10 cellular contexts compared by ENCODE assay signal in genomic region chr6:42099340-42100028, GRCh38. TPM values are rescaled to one million over a fixed set of nuclear protein-coding genes. Genes with fewer than 3 reads are reported as not detected.
DNase-seq lines count a peak whose midpoint lies in the region; ATAC-seq and TF ChIP-seq lines count a peak whose summit lies in the region.
"Had no signal": no experiment of that assay in that cellular context is flagged by ENCODE, and none has a peak within 500 bp of the region (broad histone marks: within the 10 kb centered on the region; RNA-seq: fewer than 3 reads in every experiment).

No MANE protein-coding gene starts in this region.

- CTCF ChIA-PET in activated naive CD4-positive, alpha-beta T cell treated with anti-CD3 and anti-CD28 coated beads, Interleukin-2, amount 10 ng/mL, durations not matched to agents 7 days and 5 days (lab: Charles Lee), result interaction anchor here (0.6 kb wide), 1 partner anchor 29 kb away, joined by 3 read pairs; no protein-coding TSS in a partner anchor

- H3K27me3 Mint-ChIP-seq in activated naive CD4-positive, alpha-beta T cell treated with anti-CD3 and anti-CD28 coated beads, Interleukin-2, amount 10 ng/mL, durations not matched to agents 7 days and 5 days, result peaks cover 25% of the 10 kb centered on the region
- no peaks in the 10 kb centered on the region for H3K27me3 Mint-ChIP-seq in activated T-cell treated with anti-CD3 and anti-CD28 coated beads, Interleukin-2, amount 50 U/mL, for 72 hours (ENCODE audit: low read depth)
- H3K27me3 Mint-ChIP-seq in glutamatergic neuron (ENCODE audit: unreplicated experiment), result peaks cover 6% of the 10 kb centered on the region

- WGBS in tibial nerve, 2 donors, result 37 to 45% methylated on average over 12 to 13 of the region's 13 CpGs

- TF ChIP-seq EP300 in tibial nerve (IDR thresholded peaks at IDR 0.05), result no peak

- H3K4me3 ChIP-seq in left lung (no peak overlapping the region), tibial nerve (no peak overlapping the region)

- H3K9me3 ChIP-seq in left lung (no peaks in the 10 kb centered on the region), tibial nerve (no peaks in the 10 kb centered on the region)

- intact Hi-C loops in left lung (cut with DNase I), result no loop called here

- H3K4me1 ChIP-seq in left lung (peaks cover 30 to 39% of the 10 kb centered on the region in 2 donors), tibial nerve (peaks cover 0 to 29% (median under 1%) of the 10 kb centered on the region in 4 donors)

- ATAC-seq in activated naive CD4-positive, alpha-beta T cell treated with anti-CD3 and anti-CD28 coated beads, Interleukin-2, amount 50 U/mL, for 72 hours, result peak; percentile 30 to 74
- peak; percentile 61 to 73 for ATAC-seq in activated T-cell treated with anti-CD3 and anti-CD28 coated beads, Interleukin-2, amount 50 U/mL, for 72 hours (replicated peaks in 1 of 2)
- ATAC-seq in left lung, result peak; percentile 75

- no peak for TF ChIP-seq CTCF in left lung (IDR thresholded peaks at IDR 0.05)
- no peak for TF ChIP-seq CTCF in tibial nerve (IDR thresholded peaks at IDR 0.05)
- no peak for TF ChIP-seq CTCF in glutamatergic neuron (IDR thresholded peaks at IDR 0.05; ENCODE audit: partially characterized antibody, unreplicated experiment)

- no peak overlapping the region for H3K4me3 Mint-ChIP-seq in activated naive CD4-positive, alpha-beta T cell treated with anti-CD3 and anti-CD28 coated beads, Interleukin-2, amount 10 ng/mL, durations not matched to agents 7 days and 5 days
- H3K4me3 Mint-ChIP-seq in activated T-cell treated with anti-CD3 and anti-CD28 coated beads, Interleukin-2, amount 50 U/mL, for 72 hours, result peak overlapping the region; percentile 77 to 80
- no peak overlapping the region for H3K4me3 Mint-ChIP-seq in glutamatergic neuron (ENCODE audit: unreplicated experiment)

- H3K36me3 ChIP-seq in left lung (no peaks in the 10 kb centered on the region), tibial nerve (no peaks in the 10 kb centered on the region)

- H3K27ac ChIP-seq in left lung (peak overlapping the region; percentile 71 to 74), tibial nerve (peak overlapping the region in 3 of 4 donors; percentile 49 to 73 (median 68))

- H3K27me3 ChIP-seq in left lung (peaks cover 0 to 8% of the 10 kb centered on the region in 2 donors), tibial nerve (peaks cover 0 to under 1% of the 10 kb centered on the region in 2 donors)

- no peaks in the 10 kb centered on the region for H3K36me3 Mint-ChIP-seq in activated naive CD4-positive, alpha-beta T cell treated with anti-CD3 and anti-CD28 coated beads, Interleukin-2, amount 50 U/mL, for 72 hours
- H3K36me3 Mint-ChIP-seq in activated naive CD4-positive, alpha-beta T cell treated with anti-CD3 and anti-CD28 coated beads, Interleukin-2, amount 10 ng/mL, durations not matched to agents 7 days and 5 days, result no peaks in the 10 kb centered on the region
- peaks cover 0 to 2% of the 10 kb centered on the region in 2 donors for H3K36me3 Mint-ChIP-seq in activated T-cell treated with anti-CD3 and anti-CD28 coated beads, Interleukin-2, amount 50 U/mL, for 72 hours (ENCODE audit: insufficient read depth in 2 of 2)
- no peaks in the 10 kb centered on the region for H3K36me3 Mint-ChIP-seq in glutamatergic neuron (ENCODE audit: unreplicated experiment)

- H3K9me3 Mint-ChIP-seq in activated naive CD4-positive, alpha-beta T cell treated with anti-CD3 and anti-CD28 coated beads, Interleukin-2, amount 50 U/mL, for 72 hours, result no peaks in the 10 kb centered on the region
- H3K9me3 Mint-ChIP-seq in activated naive CD4-positive, alpha-beta T cell treated with anti-CD3 and anti-CD28 coated beads, Interleukin-2, amount 10 ng/mL, durations not matched to agents 7 days and 5 days, result no peaks in the 10 kb centered on the region
- H3K9me3 Mint-ChIP-seq in activated T-cell treated with anti-CD3 and anti-CD28 coated beads, Interleukin-2, amount 50 U/mL, for 72 hours, result no peaks in the 10 kb centered on the region
- peaks cover 12% of the 10 kb centered on the region for H3K9me3 Mint-ChIP-seq in glutamatergic neuron (ENCODE audit: unreplicated experiment)

- no peak for TF ChIP-seq POLR2A in tibial nerve (IDR thresholded peaks at IDR 0.05)

- peak overlapping the region; percentile 68 to 94 for H3K27ac Mint-ChIP-seq in activated naive CD4-positive, alpha-beta T cell treated with anti-CD3 and anti-CD28 coated beads, Interleukin-2, amount 50 U/mL, for 72 hours
- H3K27ac Mint-ChIP-seq in activated naive CD4-positive, alpha-beta T cell treated with anti-CD3 and anti-CD28 coated beads, Interleukin-2, amount 10 ng/mL, durations not matched to agents 7 days and 5 days, result no peak overlapping the region
- H3K27ac Mint-ChIP-seq in activated T-cell treated with anti-CD3 and anti-CD28 coated beads, Interleukin-2, amount 50 U/mL, for 72 hours, result peak overlapping the region; percentile 96
- no peak overlapping the region for H3K27ac Mint-ChIP-seq in glutamatergic neuron (ENCODE audit: unreplicated experiment)

- DNase-seq in activated naive CD4-positive, alpha-beta T cell treated with anti-CD3 and anti-CD28 coated beads, Interleukin-2, amount 50 U/mL, for 72 hours (ENCODE audit: low spot score in 2 of 2), result peak in 1 of 2 donors; percentile 18
- DNase-seq in activated naive CD4-positive, alpha-beta T cell treated with anti-CD3 and anti-CD28 coated beads, Interleukin-2, amount 10 ng/mL, durations not matched to agents 7 days and 5 days, result no peak
- peak; percentile 48 to 54 for DNase-seq in activated T-cell treated with anti-CD3 and anti-CD28 coated beads, Interleukin-2, amount 50 U/mL, for 72 hours
- peak; percentile 82 to 86 for DNase-seq in left lung
- DNase-seq in tibial nerve (ENCODE audit: low spot score in 2 of 2), result peak in 1 of 2 donors; percentile 22
- DNase-seq in GM19238 (ENCODE audit: insufficient read length, low spot score), result no peak
- no peak for DNase-seq in glutamatergic neuron
- DNase-seq in SKM-1 treated with dmso at 0.1 percent for 144 hours (lab: John Stamatoyannopoulos, UW; ENCODE audit: unreplicated experiment), result no peak
- DNase-seq: cortex of kidney, SHP77 treated with DMSO at 0.1 percent for 48 hours had no signal

- H3K4me1 Mint-ChIP-seq in activated naive CD4-positive, alpha-beta T cell treated with anti-CD3 and anti-CD28 coated beads, Interleukin-2, amount 10 ng/mL, durations not matched to agents 7 days and 5 days, result peaks cover 21% of the 10 kb centered on the region
- peaks cover 61% of the 10 kb centered on the region for H3K4me1 Mint-ChIP-seq in activated T-cell treated with anti-CD3 and anti-CD28 coated beads, Interleukin-2, amount 50 U/mL, for 72 hours (ENCODE audit: low read depth)
- peaks cover 3% of the 10 kb centered on the region for H3K4me1 Mint-ChIP-seq in glutamatergic neuron (ENCODE audit: low read depth, unreplicated experiment)

RNA-seq across cellular contexts. Expression of gene C6orf132, which starts 42.9 kb away (rescaled TPM):
- total RNA-seq in activated naive CD4-positive, alpha-beta T cell treated with anti-CD3 and anti-CD28 coated beads, Interleukin-2, amount 50 U/mL, for 72 hours, result under 1 TPM; 0.20 to 0.29 TPM
- total RNA-seq in activated T-cell treated with anti-CD3 and anti-CD28 coated beads, Interleukin-2, amount 50 U/mL, for 72 hours, result under 1 TPM; 0.26 to 0.65 TPM
- total RNA-seq in left lung (10 to 100 TPM; 19.6 to 20.3 TPM), tibial nerve (1 to 10 TPM in 3 of 4 donors, under 1 TPM in 1; 0.22 to 4.7 (median 2.2) TPM), glutamatergic neuron (ENCODE audit: unreplicated experiment) (0.25 TPM)

RNA-seq across cellular contexts. Expression of gene TAF8, which starts 49.2 kb away (rescaled TPM):
- 10 to 100 TPM; 62.9 to 77.1 TPM for total RNA-seq in activated naive CD4-positive, alpha-beta T cell treated with anti-CD3 and anti-CD28 coated beads, Interleukin-2, amount 50 U/mL, for 72 hours
- 10 to 100 TPM; 62.6 to 70.4 TPM for total RNA-seq in activated T-cell treated with anti-CD3 and anti-CD28 coated beads, Interleukin-2, amount 50 U/mL, for 72 hours
- total RNA-seq in left lung (10 to 100 TPM; 27.5 to 32.0 TPM), tibial nerve (10 to 100 TPM; 10.7 to 27.6 (median 20.9) TPM), glutamatergic neuron (ENCODE audit: unreplicated experiment) (16.2 TPM)

Comparison
In these comparisons a context has a peak if more than half of its experiments do, and no peak if none do; other contexts are left out.
1. H3K27ac Mint-ChIP-seq: peak in activated naive CD4-positive, alpha-beta T cell treated with anti-CD3 and anti-CD28 coated beads, Interleukin-2, amount 50 U/mL, for 72 hours (2 of 2) and activated T-cell treated with anti-CD3 and anti-CD28 coated beads, Interleukin-2, amount 50 U/mL, for 72 hours (single experiment); none in activated naive CD4-positive, alpha-beta T cell treated with anti-CD3 and anti-CD28 coated beads, Interleukin-2, amount 10 ng/mL, durations not matched to agents 7 days and 5 days (single experiment) and glutamatergic neuron (single experiment).
2. DNase-seq: peak in activated T-cell treated with anti-CD3 and anti-CD28 coated beads, Interleukin-2, amount 50 U/mL, for 72 hours (2 of 2) and left lung (2 of 2); none in activated naive CD4-positive, alpha-beta T cell treated with anti-CD3 and anti-CD28 coated beads, Interleukin-2, amount 10 ng/mL, durations not matched to agents 7 days and 5 days (single experiment), GM19238 (single experiment), glutamatergic neuron (single experiment) and SKM-1 treated with dmso at 0.1 percent for 144 hours (single experiment).
3. H3K4me3 Mint-ChIP-seq: peak in activated T-cell treated with anti-CD3 and anti-CD28 coated beads, Interleukin-2, amount 50 U/mL, for 72 hours (2 of 2); none in activated naive CD4-positive, alpha-beta T cell treated with anti-CD3 and anti-CD28 coated beads, Interleukin-2, amount 10 ng/mL, durations not matched to agents 7 days and 5 days (single experiment) and glutamatergic neuron (single experiment).
4. Peak in every context shown above with its lines, with median percentiles within 50 percentile points of each other: ATAC-seq.